In the genomic region with DNA sequence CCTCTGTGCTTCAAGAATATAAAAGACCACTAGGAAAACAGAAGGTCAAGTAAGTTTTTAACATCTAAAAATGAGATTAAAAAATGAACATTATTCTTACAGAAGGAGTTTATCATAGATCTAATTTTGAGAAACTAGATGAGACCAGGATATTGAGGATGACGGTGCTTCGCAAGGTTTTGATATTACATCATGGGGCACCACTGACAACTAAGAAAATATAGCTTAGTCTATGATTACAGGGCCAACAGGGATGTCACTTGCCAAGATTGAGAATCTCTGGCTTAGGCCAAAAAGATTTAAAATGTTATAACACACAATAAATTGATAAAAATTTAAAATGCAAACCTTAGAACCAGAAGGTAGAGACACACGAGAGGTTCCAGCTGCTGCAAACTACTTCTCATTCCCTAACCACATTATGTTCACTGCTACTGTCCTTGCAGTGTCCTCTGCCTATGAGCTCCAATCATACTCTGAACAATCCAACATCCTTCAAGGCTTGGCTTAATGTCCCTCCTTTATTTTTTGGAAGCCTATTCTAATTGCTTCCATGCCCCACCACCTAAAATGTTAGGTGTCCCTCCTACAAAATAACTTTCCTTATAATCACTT, we compare ENCODE assay signal across 32 cellular contexts.
"Had no signal": no experiment of that assay in that cellular context is flagged by ENCODE, and none has a peak within 500 bp of the region (broad histone marks: within the 10 kb centered on the region; RNA-seq: fewer than 3 reads in every experiment).

No MANE protein-coding gene starts in this region.

- H3K27ac ChIP-seq: ascending aorta, coronary artery, lower lobe of right lung, ovary, prostate gland, sigmoid colon, stomach, thyroid gland, upper lobe of left lung, vagina, WERI-Rb-1 had no signal

- H3K9me3 Mint-ChIP-seq: activated CD4-positive, alpha-beta T cell treated with anti-CD3 and anti-CD28 coated beads, Interleukin-2, amount 10 ng/mL, durations not matched to agents 24 days and 14 days; activated CD8-positive, alpha-beta T cell treated with anti-CD3 and anti-CD28 coated beads for 36 hours; activated naive CD4-positive, alpha-beta T cell treated with anti-CD3 and anti-CD28 coated beads for 36 hours; activated naive CD8-positive, alpha-beta T cell treated with anti-CD3 and anti-CD28 coated beads, Interleukin-2, amount 10 ng/mL, durations not matched to agents 7 days and 5 days; nephron had no signal

- H3K4me3 ChIP-seq: ascending aorta, coronary artery, dorsolateral prefrontal cortex, gastrocnemius medialis, left lung, lower lobe of right lung, mucosa of descending colon, ovary, prostate gland, sigmoid colon, stomach, thyroid gland, upper lobe of left lung, vagina had no signal

- H3K36me3 ChIP-seq: ascending aorta, gastrocnemius medialis, left lung, lower lobe of right lung, ovary, prostate gland, sigmoid colon, stomach, thyroid gland, upper lobe of left lung, vagina, WERI-Rb-1 had no signal

- FAIRE-seq: islet of Langerhans, small intestine had no signal

- H3K27me3 ChIP-seq: ascending aorta, dorsolateral prefrontal cortex, gastrocnemius medialis, left lung, ovary, sigmoid colon, stomach, thyroid gland, upper lobe of left lung, vagina had no signal

- DNase-seq: activated CD4-positive, alpha-beta T cell treated with anti-CD3 and anti-CD28 coated beads, Interleukin-2, amount 10 ng/mL, durations not matched to agents 24 days and 14 days; activated CD8-positive, alpha-beta T cell treated with anti-CD3 and anti-CD28 coated beads for 36 hours; activated effector memory CD4-positive, alpha-beta T cell treated with anti-CD3 and anti-CD28 coated beads, Interleukin-2, amount 50 U/mL, for 16 hours; activated naive CD4-positive, alpha-beta T cell treated with anti-CD3 and anti-CD28 coated beads for 36 hours; activated naive CD8-positive, alpha-beta T cell treated with anti-CD3 and anti-CD28 coated beads, Interleukin-2, amount 10 ng/mL, durations not matched to agents 7 days and 5 days; activated T-cell treated with anti-CD3 and anti-CD28 coated beads, Interleukin-2, amount 50 U/mL, for 48 hours; dorsolateral prefrontal cortex; effector memory CD4-positive, alpha-beta T cell; erythroblast; gastrocnemius medialis; glutamatergic neuron; left lung; lower lobe of right lung; mucosa of descending colon; ovary; sigmoid colon; small intestine; stimulated activated CD4-positive, alpha-beta T cell treated with anti-CD3 and anti-CD28 coated beads, Interleukin-4, amount 100 ng/mL, for 24 hours; stomach; T1000; thyroid gland; upper lobe of left lung; WERI-Rb-1 had no signal

- H3K9me3 ChIP-seq: ascending aorta, gastrocnemius medialis, left lung, lower lobe of right lung, mucosa of descending colon, ovary, prostate gland, sigmoid colon, stomach, thyroid gland, upper lobe of left lung, vagina had no signal

- H3K4me1 ChIP-seq: ascending aorta had no signal

- H3K27me3 Mint-ChIP-seq: activated CD4-positive, alpha-beta T cell treated with anti-CD3 and anti-CD28 coated beads, Interleukin-2, amount 10 ng/mL, durations not matched to agents 24 days and 14 days; activated CD8-positive, alpha-beta T cell treated with anti-CD3 and anti-CD28 coated beads for 36 hours; activated naive CD8-positive, alpha-beta T cell treated with anti-CD3 and anti-CD28 coated beads, Interleukin-2, amount 10 ng/mL, durations not matched to agents 7 days and 5 days; brain; stimulated activated memory B cell treated with anti-CD40 and anti-IgM and Interleukin-4, amounts not matched to agents 10 μg/mL and 1 μg/mL and 100 μg/mL, for 72 hours had no signal

- ATAC-seq: activated CD4-positive, CD25-positive, alpha-beta regulatory T cell treated with anti-CD3 and anti-CD28 coated beads, Interleukin-2, amount 50 U/mL, for 24 hours; activated CD8-positive, alpha-beta T cell treated with anti-CD3 and anti-CD28 coated beads for 36 hours; gastrocnemius medialis; left lung; lower lobe of right lung; mucosa of descending colon; stimulated activated memory B cell treated with anti-CD40 and anti-IgM and Interleukin-4, amounts not matched to agents 10 μg/mL and 1 μg/mL and 100 μg/mL, for 72 hours had no signal

- H3K4me3 Mint-ChIP-seq: activated CD4-positive, alpha-beta T cell treated with anti-CD3 and anti-CD28 coated beads, Interleukin-2, amount 10 ng/mL, durations not matched to agents 24 days and 14 days; activated CD8-positive, alpha-beta T cell treated with anti-CD3 and anti-CD28 coated beads for 36 hours; activated naive CD4-positive, alpha-beta T cell treated with anti-CD3 and anti-CD28 coated beads for 36 hours; activated naive CD8-positive, alpha-beta T cell treated with anti-CD3 and anti-CD28 coated beads, Interleukin-2, amount 10 ng/mL, durations not matched to agents 7 days and 5 days; brain; nephron; stimulated activated memory B cell treated with anti-CD40 and anti-IgM and Interleukin-4, amounts not matched to agents 10 μg/mL and 1 μg/mL and 100 μg/mL, for 72 hours had no signal

- H3K27ac Mint-ChIP-seq: activated CD4-positive, alpha-beta T cell treated with anti-CD3 and anti-CD28 coated beads, Interleukin-2, amount 10 ng/mL, durations not matched to agents 24 days and 14 days; activated CD8-positive, alpha-beta T cell treated with anti-CD3 and anti-CD28 coated beads for 36 hours; activated naive CD4-positive, alpha-beta T cell treated with anti-CD3 and anti-CD28 coated beads for 36 hours; activated naive CD8-positive, alpha-beta T cell treated with anti-CD3 and anti-CD28 coated beads, Interleukin-2, amount 10 ng/mL, durations not matched to agents 7 days and 5 days; brain; nephron; stimulated activated memory B cell treated with anti-CD40 and anti-IgM and Interleukin-4, amounts not matched to agents 10 μg/mL and 1 μg/mL and 100 μg/mL, for 72 hours had no signal
